ENCODE assay signal across 1 cellular context in the genomic region with DNA sequence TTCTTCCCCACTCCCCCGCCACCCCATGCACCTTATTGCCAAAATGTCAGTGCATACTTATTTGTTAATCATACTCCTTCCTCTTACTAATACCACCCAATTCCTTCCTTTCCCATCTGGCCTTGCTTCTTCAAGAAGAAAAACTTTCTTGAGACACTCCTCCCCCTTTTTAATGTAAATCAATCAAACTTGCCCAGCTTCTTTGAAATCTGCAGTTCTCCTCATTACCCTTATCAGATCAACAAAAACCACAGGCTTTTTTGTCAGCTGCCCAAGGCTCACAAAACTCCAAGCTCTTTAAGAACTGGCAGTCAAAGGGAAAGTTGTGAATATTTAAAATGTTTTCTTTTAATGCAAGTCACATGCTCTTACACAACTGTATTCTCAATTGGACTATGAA.
TF ChIP-seq lines count a peak whose summit lies in the region.

No MANE protein-coding gene starts in this region.

TF ChIP-seq in GM23338, 12 proteins besides CTCF, POLR2A, EP300 and RAD21 (continued from another document):
- TF ChIP-seq, protein P1, sequence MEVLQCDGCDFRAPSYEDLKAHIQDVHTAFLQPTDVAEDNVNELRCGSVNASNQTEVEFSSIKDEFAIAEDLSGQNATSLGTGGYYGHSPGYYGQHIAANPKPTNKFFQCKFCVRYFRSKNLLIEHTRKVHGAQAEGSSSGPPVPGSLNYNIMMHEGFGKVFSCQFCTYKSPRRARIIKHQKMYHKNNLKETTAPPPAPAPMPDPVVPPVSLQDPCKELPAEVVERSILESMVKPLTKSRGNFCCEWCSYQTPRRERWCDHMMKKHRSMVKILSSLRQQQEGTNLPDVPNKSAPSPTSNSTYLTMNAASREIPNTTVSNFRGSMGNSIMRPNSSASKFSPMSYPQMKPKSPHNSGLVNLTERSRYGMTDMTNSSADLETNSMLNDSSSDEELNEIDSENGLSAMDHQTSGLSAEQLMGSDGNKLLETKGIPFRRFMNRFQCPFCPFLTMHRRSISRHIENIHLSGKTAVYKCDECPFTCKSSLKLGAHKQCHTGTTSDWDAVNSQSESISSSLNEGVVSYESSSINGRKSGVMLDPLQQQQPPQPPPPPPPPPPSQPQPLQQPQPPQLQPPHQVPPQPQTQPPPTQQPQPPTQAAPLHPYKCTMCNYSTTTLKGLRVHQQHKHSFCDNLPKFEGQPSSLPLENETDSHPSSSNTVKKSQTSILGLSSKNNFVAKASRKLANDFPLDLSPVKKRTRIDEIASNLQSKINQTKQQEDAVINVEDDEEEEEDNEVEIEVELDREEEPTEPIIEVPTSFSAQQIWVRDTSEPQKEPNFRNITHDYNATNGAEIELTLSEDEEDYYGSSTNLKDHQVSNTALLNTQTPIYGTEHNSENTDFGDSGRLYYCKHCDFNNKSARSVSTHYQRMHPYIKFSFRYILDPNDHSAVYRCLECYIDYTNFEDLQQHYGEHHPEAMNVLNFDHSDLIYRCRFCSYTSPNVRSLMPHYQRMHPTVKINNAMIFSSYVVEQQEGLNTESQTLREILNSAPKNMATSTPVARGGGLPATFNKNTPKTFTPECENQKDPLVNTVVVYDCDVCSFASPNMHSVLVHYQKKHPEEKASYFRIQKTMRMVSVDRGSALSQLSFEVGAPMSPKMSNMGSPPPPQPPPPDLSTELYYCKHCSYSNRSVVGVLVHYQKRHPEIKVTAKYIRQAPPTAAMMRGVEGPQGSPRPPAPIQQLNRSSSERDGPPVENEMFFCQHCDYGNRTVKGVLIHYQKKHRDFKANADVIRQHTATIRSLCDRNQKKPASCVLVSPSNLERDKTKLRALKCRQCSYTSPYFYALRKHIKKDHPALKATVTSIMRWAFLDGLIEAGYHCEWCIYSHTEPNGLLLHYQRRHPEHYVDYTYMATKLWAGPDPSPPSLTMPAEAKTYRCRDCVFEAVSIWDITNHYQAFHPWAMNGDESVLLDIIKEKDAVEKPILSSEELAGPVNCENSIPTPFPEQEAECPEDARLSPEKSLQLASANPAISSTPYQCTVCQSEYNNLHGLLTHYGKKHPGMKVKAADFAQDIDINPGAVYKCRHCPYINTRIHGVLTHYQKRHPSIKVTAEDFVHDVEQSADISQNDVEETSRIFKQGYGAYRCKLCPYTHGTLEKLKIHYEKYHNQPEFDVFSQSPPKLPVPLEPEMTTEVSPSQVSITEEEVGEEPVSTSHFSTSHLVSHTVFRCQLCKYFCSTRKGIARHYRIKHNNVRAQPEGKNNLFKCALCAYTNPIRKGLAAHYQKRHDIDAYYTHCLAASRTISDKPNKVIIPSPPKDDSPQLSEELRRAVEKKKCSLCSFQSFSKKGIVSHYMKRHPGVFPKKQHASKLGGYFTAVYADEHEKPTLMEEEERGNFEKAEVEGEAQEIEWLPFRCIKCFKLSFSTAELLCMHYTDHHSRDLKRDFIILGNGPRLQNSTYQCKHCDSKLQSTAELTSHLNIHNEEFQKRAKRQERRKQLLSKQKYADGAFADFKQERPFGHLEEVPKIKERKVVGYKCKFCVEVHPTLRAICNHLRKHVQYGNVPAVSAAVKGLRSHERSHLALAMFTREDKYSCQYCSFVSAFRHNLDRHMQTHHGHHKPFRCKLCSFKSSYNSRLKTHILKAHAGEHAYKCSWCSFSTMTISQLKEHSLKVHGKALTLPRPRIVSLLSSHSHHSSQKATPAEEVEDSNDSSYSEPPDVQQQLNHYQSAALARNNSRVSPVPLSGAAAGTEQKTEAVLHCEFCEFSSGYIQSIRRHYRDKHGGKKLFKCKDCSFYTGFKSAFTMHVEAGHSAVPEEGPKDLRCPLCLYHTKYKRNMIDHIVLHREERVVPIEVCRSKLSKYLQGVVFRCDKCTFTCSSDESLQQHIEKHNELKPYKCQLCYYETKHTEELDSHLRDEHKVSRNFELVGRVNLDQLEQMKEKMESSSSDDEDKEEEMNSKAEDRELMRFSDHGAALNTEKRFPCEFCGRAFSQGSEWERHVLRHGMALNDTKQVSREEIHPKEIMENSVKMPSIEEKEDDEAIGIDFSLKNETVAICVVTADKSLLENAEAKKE (CRISPR knock-in tag; IDR thresholded peaks at IDR 0.05), result no peak
- TF ChIP-seq EZH2phosphoT487 (IDR thresholded peaks at IDR 0.05; ENCODE audit: unreplicated experiment) (no peak), CREB1 (CRISPR knock-in tag; IDR thresholded peaks at IDR 0.05; ENCODE audit: low read depth) (no peak), ZNF114 (CRISPR knock-in tag; IDR thresholded peaks at IDR 0.05) (no peak), EZH2 (IDR thresholded peaks at IDR 0.05; ENCODE audit: low read depth, unreplicated experiment) (no peak), ZNF331 (CRISPR knock-in tag; IDR thresholded peaks at IDR 0.05; ENCODE audit: low read depth) (no peak)
- TF ChIP-seq, protein P2, sequence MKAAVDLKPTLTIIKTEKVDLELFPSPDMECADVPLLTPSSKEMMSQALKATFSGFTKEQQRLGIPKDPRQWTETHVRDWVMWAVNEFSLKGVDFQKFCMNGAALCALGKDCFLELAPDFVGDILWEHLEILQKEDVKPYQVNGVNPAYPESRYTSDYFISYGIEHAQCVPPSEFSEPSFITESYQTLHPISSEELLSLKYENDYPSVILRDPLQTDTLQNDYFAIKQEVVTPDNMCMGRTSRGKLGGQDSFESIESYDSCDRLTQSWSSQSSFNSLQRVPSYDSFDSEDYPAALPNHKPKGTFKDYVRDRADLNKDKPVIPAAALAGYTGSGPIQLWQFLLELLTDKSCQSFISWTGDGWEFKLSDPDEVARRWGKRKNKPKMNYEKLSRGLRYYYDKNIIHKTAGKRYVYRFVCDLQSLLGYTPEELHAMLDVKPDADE (IDR thresholded peaks at IDR 0.05), result no peak
- TF ChIP-seq, protein P3, sequence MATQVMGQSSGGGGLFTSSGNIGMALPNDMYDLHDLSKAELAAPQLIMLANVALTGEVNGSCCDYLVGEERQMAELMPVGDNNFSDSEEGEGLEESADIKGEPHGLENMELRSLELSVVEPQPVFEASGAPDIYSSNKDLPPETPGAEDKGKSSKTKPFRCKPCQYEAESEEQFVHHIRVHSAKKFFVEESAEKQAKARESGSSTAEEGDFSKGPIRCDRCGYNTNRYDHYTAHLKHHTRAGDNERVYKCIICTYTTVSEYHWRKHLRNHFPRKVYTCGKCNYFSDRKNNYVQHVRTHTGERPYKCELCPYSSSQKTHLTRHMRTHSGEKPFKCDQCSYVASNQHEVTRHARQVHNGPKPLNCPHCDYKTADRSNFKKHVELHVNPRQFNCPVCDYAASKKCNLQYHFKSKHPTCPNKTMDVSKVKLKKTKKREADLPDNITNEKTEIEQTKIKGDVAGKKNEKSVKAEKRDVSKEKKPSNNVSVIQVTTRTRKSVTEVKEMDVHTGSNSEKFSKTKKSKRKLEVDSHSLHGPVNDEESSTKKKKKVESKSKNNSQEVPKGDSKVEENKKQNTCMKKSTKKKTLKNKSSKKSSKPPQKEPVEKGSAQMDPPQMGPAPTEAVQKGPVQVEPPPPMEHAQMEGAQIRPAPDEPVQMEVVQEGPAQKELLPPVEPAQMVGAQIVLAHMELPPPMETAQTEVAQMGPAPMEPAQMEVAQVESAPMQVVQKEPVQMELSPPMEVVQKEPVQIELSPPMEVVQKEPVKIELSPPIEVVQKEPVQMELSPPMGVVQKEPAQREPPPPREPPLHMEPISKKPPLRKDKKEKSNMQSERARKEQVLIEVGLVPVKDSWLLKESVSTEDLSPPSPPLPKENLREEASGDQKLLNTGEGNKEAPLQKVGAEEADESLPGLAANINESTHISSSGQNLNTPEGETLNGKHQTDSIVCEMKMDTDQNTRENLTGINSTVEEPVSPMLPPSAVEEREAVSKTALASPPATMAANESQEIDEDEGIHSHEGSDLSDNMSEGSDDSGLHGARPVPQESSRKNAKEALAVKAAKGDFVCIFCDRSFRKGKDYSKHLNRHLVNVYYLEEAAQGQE (IDR thresholded peaks at IDR 0.05; ENCODE audit: unreplicated experiment), result no peak
